17 cellular contexts compared by ENCODE assay signal in the genomic region with DNA sequence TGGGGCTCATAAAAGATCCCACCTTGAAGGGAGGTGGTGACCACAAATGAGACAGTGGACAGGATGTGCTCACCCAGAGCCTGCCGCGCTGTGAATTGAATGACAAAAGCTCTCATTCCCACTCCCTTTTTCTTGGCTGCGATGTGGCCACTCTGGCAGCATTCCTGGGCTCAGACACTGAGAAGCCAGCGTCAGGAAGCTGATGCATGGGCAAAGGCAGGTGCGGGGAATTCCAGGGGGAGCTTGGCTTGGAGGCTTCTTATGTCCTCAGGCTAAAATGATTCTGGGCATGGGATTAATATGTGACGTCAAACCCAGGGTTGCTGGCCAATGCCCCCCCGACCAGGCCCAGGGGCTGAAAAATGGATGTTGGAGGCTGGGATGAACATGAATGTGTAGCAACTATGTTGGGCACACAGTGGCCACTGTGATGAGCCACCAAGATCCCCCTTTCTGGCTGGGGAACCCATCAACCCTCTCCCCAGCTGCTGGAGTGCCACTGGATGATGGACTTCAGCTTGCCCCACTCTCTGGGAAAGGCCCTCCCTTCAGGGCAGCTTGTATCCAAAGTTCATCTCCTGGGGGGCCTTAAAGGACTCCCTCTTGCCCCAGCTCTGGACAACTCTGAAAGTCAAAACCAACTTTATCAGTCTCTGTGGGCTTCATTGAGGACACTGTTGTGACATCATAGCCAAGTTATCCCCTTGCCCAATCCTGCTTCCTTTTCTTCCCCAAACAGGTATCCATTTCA. TPM values are rescaled to one million over a fixed set of nuclear protein-coding genes. Genes with fewer than 3 reads are reported as not detected.
DNase-seq lines count a peak whose midpoint lies in the region; ATAC-seq, FAIRE-seq and TF ChIP-seq lines count a peak whose summit lies in the region.
"Had no signal": no experiment of that assay in that cellular context is flagged by ENCODE, and none has a peak within 500 bp of the region (broad histone marks: within the 10 kb centered on the region; RNA-seq: fewer than 3 reads in every experiment).

No MANE protein-coding gene starts in this region.

- H3K79me2 ChIP-seq in GM12878 (ENCODE audit: control insufficient read depth, insufficient read depth, low read length) (no peaks in the 10 kb centered on the region), MM.1S (ENCODE audit: low read length) (no peaks in the 10 kb centered on the region)

- no peaks in the 10 kb centered on the region; a peak in 1 of 4 replicates for H3K36me3 ChIP-seq in GM12878 (ENCODE audit: control insufficient read depth in 2 of 2, insufficient read depth in 2 of 2, low read length in 1 of 2)
- H3K36me3 ChIP-seq in iPS-20b (ENCODE audit: insufficient read depth, low read depth, low read length) = no peaks in the 10 kb centered on the region
- no peaks in the 10 kb centered on the region for H3K36me3 ChIP-seq in MM.1S (replicated peaks; ENCODE audit: insufficient read depth, low read length)

- H3K9me3 ChIP-seq in GM12878 (replicated peaks; ENCODE audit: control insufficient read depth, insufficient read depth, low read length) = no peaks in the 10 kb centered on the region
- no peaks in the 10 kb centered on the region for H3K9me3 ChIP-seq in iPS-20b (ENCODE audit: insufficient read depth, low read depth, low read length)
- no peaks in the 10 kb centered on the region for H3K9me3 ChIP-seq in MM.1S (replicated peaks; ENCODE audit: insufficient read depth, low read length)

- no peak for FAIRE-seq in GM12878 (lab: Jason Lieb, UNC)

- TF ChIP-seq CTCF in GM12878 (IDR thresholded peaks at IDR 0.05 in 2 of 3, conservative IDR thresholded peaks at IDR 0.05 in 1 of 3; ENCODE audit: control insufficient read depth in 2 of 3, extremely low read depth in 1 of 3, insufficient read depth in 1 of 3, low read depth in 3 of 3, low read length in 3 of 3) (no peak), natural killer cell (IDR thresholded peaks at IDR 0.05) (no peak), MM.1S (IDR thresholded peaks at IDR 0.05; ENCODE audit: low read length) (no peak)

- peaks cover 18% of the 10 kb centered on the region for H3F3A ChIP-seq in MM.1S (ENCODE audit: insufficient read depth, low read length)

- SMC1A ChIA-PET in GM12878 (lab: Charles Lee; ENCODE audit: uncharacterized antibody, unreplicated experiment) = no interaction called here

- peaks cover 4 to 12% of the 10 kb centered on the region in 2 donors for H3K4me1 Mint-ChIP-seq in natural killer cell

- H3K9me2 ChIP-seq in MM.1S (replicated peaks; ENCODE audit: insufficient read depth, low read length) = no peaks in the 10 kb centered on the region

- intact Hi-C loops in GM12878 (cut with micrococcal nuclease; ENCODE audit: unreplicated experiment) (no loop called here), natural killer cell (cut with micrococcal nuclease) (no loop called here)

- POLR2A ChIA-PET in GM12878 (lab: Charles Lee) = no interaction called here

- no peaks in the 10 kb centered on the region for H3K9me3 Mint-ChIP-seq in natural killer cell
- H3K9me3 Mint-ChIP-seq: stimulated activated naive B cell treated with anti-CD40 and anti-IgM and Interleukin-4, amounts not matched to agents 10 μg/mL and 1 μg/mL and 100 μg/mL, for 72 hours had no signal

- DNase-seq in Daoy (ENCODE audit: low read depth) (peak; percentile 90), NCI-H2196 (lab: John Stamatoyannopoulos, UW; ENCODE audit: unreplicated experiment) (peak; percentile 76), GM12878 (ENCODE audit: low read depth, low spot score) (no peak), NAMALWA (ENCODE audit: low spot score) (no peak), natural killer cell (no peak), MM.1S (no peak)
- no peak for DNase-seq in stimulated activated CD4-positive, alpha-beta T cell treated with anti-CD3 and anti-CD28 coated beads, Interleukin-4, amount 100 ng/mL, for 4 hours
- DNase-seq: activated CD4-positive, alpha-beta T cell treated with anti-CD3 and anti-CD28 coated beads for 1 hour; foreskin melanocyte; Kasumi-1; NCI-H2081 treated with DMSO at 0.1 percent for 48 hours; retina; stimulated activated CD4-positive, alpha-beta T cell treated with anti-CD3 and anti-CD28 coated beads, Interleukin-4, amount 100 ng/mL, for 24 hours; stimulated activated naive B cell treated with anti-CD40 and anti-IgM and Interleukin-4, amounts not matched to agents 10 μg/mL and 1 μg/mL and 100 μg/mL, for 72 hours had no signal

- ATAC-seq in GM12878 = no peak
- no peak for ATAC-seq in natural killer cell
- ATAC-seq: stimulated activated naive B cell treated with anti-CD40 and anti-IgM and Interleukin-4, amounts not matched to agents 10 μg/mL and 1 μg/mL and 100 μg/mL, for 72 hours had no signal

- H3K4me3 ChIP-seq in GM12878 (no peak overlapping the region), iPS-20b (ENCODE audit: low read length) (no peak overlapping the region), MM.1S (ENCODE audit: low read length) (no peak overlapping the region)
- H3K4me3 ChIP-seq: coronary artery had no signal

- H3K9ac ChIP-seq in GM12878 (ENCODE audit: control insufficient read depth, insufficient read depth, low read length) (no peak overlapping the region), iPS-20b (ENCODE audit: low read depth, low read length) (peak overlapping the region; percentile 57; the same call in 1 of the 2 replicates), MM.1S (ENCODE audit: low read length) (no peak overlapping the region)

- TF ChIP-seq RAD21 in GM12878 (IDR thresholded peaks at IDR 0.05; ENCODE audit: insufficient read depth, low read depth, low read length) = no peak

- RAD21 ChIA-PET in GM12878 (lab: Charles Lee; ENCODE audit: unreplicated experiment) = interaction anchor here (0.9 kb wide), 1 partner anchor 346 kb away, joined by 3 read pairs; no protein-coding TSS in a partner anchor

- no peaks in the 10 kb centered on the region for H3K27me3 ChIP-seq in GM12878 (replicated peaks in 1 of 2; ENCODE audit: control insufficient read depth in 2 of 2, insufficient read depth in 2 of 2, low read length in 1 of 2)
- peaks cover 19% of the 10 kb centered on the region for H3K27me3 ChIP-seq in iPS-20b (ENCODE audit: insufficient read depth, low read length)
- no peaks in the 10 kb centered on the region for H3K27me3 ChIP-seq in MM.1S (replicated peaks; ENCODE audit: insufficient read depth, low read length)

- TF ChIP-seq POLR2A in GM12878 (IDR thresholded peaks at IDR 0.05; ENCODE audit: low read depth, low read length) = no peak

- H3K27ac ChIP-seq in GM12878 (ENCODE audit: control insufficient read depth, insufficient read depth) = no peak overlapping the region
- no peak overlapping the region for H3K27ac ChIP-seq in iPS-20b (ENCODE audit: low read length)
- H3K27ac ChIP-seq in MM.1S (ENCODE audit: low read length) = no peak overlapping the region
- H3K27ac ChIP-seq: coronary artery had no signal

- TF ChIP-seq EP300 in GM12878 (IDR thresholded peaks at IDR 0.05; ENCODE audit: borderline replicate concordance in 1 of 2, control insufficient read depth in 1 of 2, low read depth in 2 of 2, low read length in 2 of 2) = no peak

- BruUV-seq in GM12878 (replicated peaks; lab: Mats Ljungman, UMichigan) = no TSS peak

- H4K20me1 ChIP-seq in GM12878 (ENCODE audit: control insufficient read depth, insufficient read depth) = no peaks in the 10 kb centered on the region
- H4K20me1 ChIP-seq in MM.1S (ENCODE audit: insufficient read depth, low read length) = no peaks in the 10 kb centered on the region

- H3K27ac Mint-ChIP-seq in natural killer cell = no peak overlapping the region
- H3K27ac Mint-ChIP-seq: stimulated activated naive B cell treated with anti-CD40 and anti-IgM and Interleukin-4, amounts not matched to agents 10 μg/mL and 1 μg/mL and 100 μg/mL, for 72 hours had no signal

- H3K4me1 ChIP-seq in GM12878 (ENCODE audit: control insufficient read depth, insufficient read depth, low read length) (peaks cover 13% of the 10 kb centered on the region), iPS-20b (ENCODE audit: insufficient read depth, low read length) (peaks cover 20% of the 10 kb centered on the region), MM.1S (ENCODE audit: low read length) (peaks cover 16% of the 10 kb centered on the region)

- in situ Hi-C loops in GM12878 (cut with MboI) = no loop called here

- peaks cover 0 to 4% of the 10 kb centered on the region in 2 donors for H3K27me3 Mint-ChIP-seq in natural killer cell (ENCODE audit: low read depth in 2 of 2)

- 96% methylated on average over 7 of the region's 7 CpGs for WGBS in GM12878 (ENCODE audit: insufficient coverage, insufficient replicate concordance, low lambda C conversion rate, missing lambda C conversion rate)

- H3K4me2 ChIP-seq in GM12878 (ENCODE audit: control insufficient read depth, insufficient read depth) (no peak overlapping the region), MM.1S (ENCODE audit: low read depth, low read length) (no peak overlapping the region)

- CTCF ChIA-PET in GM12878 (lab: Yijun Ruan, JAX) = no interaction called here

- no peak overlapping the region for H3K4me3 Mint-ChIP-seq in natural killer cell
- H3K4me3 Mint-ChIP-seq: stimulated activated naive B cell treated with anti-CD40 and anti-IgM and Interleukin-4, amounts not matched to agents 10 μg/mL and 1 μg/mL and 100 μg/mL, for 72 hours had no signal

- no peak overlapping the region for H2AFZ ChIP-seq in GM12878 (ENCODE audit: control insufficient read depth, low read depth, low read length)
- no peak overlapping the region for H2AFZ ChIP-seq in MM.1S (ENCODE audit: low read length)

- no peaks in the 10 kb centered on the region for H3K36me3 Mint-ChIP-seq in natural killer cell

RNA-seq across cellular contexts. Expression of a gene that starts 2.8 kb away (rescaled TPM):
- 6.4 and 8.8 TPM in 2 replicates for total RNA-seq in Daoy (2014; rRNA removed; shearing (Covaris generic))
- 1.1 and 2.0 TPM in 2 replicates for total RNA-seq in GM12878 (2013; cell fraction: nucleolus; rRNA removed)
- total RNA-seq in GM12878 (2014; rRNA removed) = 0.76 and 0.96 TPM in 2 replicates
- 0.28 and 0.49 TPM in 2 replicates for total RNA-seq in GM12878 (2014; rRNA removed; fragmentation: Illumina TruSeq; extraction: Trizol)
- 0.72 and 0.92 TPM in 2 replicates for total RNA-seq in GM12878 (2021)
- 0.75 TPM for polyA plus RNA-seq in GM12878 (2011; ENCODE audit: low read depth)
- polyA plus RNA-seq in GM12878 (2011; rRNA removed) = 4.2 and 4.5 TPM in 2 replicates
- 5.8 and 6.1 TPM in 2 replicates for polyA plus RNA-seq in GM12878 (2011; cell fraction: cytosol; rRNA removed)
- polyA plus RNA-seq in GM12878 (2011; cell fraction: nucleus; rRNA removed) = 1.4 and 2.3 TPM in 2 replicates
- 0.72 and 1.2 TPM in 2 replicates for polyA plus RNA-seq in GM12878 (2012)
- 0.38 and 0.51 TPM in 2 replicates for polyA plus RNA-seq in GM12878 (2014; fragmentation: Illumina TruSeq; extraction: Trizol)
- polyA plus RNA-seq in GM12878 (2014; fragmentation: Nextera tagmentation; extraction: Ambion mirVana) = under 1 TPM; 0.16 to 0.21 TPM
- 0.24 and 0.99 TPM in 2 replicates for polyA plus RNA-seq in GM12878 (2014; rRNA removed)
- polyA plus RNA-seq in GM12878 (2016; fragmentation: Nextera tagmentation; extraction: Ambion mirVana) = under 1 TPM; 0.28 to 0.48 TPM
- 3.0 and 3.7 TPM in 2 replicates for polyA minus RNA-seq in GM12878 (2011; rRNA and poly(A)+ RNA removed)
- 1.6 and 1.9 TPM in 2 replicates for polyA minus RNA-seq in GM12878 (2011; cell fraction: cytosol; rRNA and poly(A)+ RNA removed)
- 1.5 and 2.0 TPM in 2 replicates for polyA minus RNA-seq in GM12878 (2011; cell fraction: nucleus; rRNA and poly(A)+ RNA removed)
- total RNA-seq in natural killer cell = under 1 TPM in 1 of 3 donors, not detected in 2; 0.38 TPM

RNA-seq across cellular contexts. Expression of a gene that starts 42.0 kb away (rescaled TPM):
- total RNA-seq in Daoy (2014; rRNA removed; shearing (Covaris generic)) = 27.3 and 40.7 TPM in 2 replicates
- total RNA-seq in GM12878 (2013; cell fraction: nucleolus; rRNA removed) = 99.4 and 101 TPM in 2 replicates
- total RNA-seq in GM12878 (2014; rRNA removed) = 24.3 and 28.2 TPM in 2 replicates
- total RNA-seq in GM12878 (2014; rRNA removed; fragmentation: Illumina TruSeq; extraction: Trizol) = 26.2 and 29.5 TPM in 2 replicates
- total RNA-seq in GM12878 (2021) = 30.8 and 35.6 TPM in 2 replicates
- 16.8 TPM for polyA plus RNA-seq in GM12878 (2011; ENCODE audit: low read depth)
- 60.7 and 67.0 TPM in 2 replicates for polyA plus RNA-seq in GM12878 (2011; rRNA removed)
- polyA plus RNA-seq in GM12878 (2011; cell fraction: cytosol; rRNA removed) = 35.3 and 40.9 TPM in 2 replicates
- 49.4 and 62.4 TPM in 2 replicates for polyA plus RNA-seq in GM12878 (2011; cell fraction: nucleus; rRNA removed)
- 26.9 and 27.2 TPM in 2 replicates for polyA plus RNA-seq in GM12878 (2012)
- polyA plus RNA-seq in GM12878 (2014; fragmentation: Illumina TruSeq; extraction: Trizol) = 28.5 and 34.3 TPM in 2 replicates
- 10 to 100 TPM; 53.1 to 53.8 TPM for polyA plus RNA-seq in GM12878 (2014; fragmentation: Nextera tagmentation; extraction: Ambion mirVana)
- 25.8 and 34.3 TPM in 2 replicates for polyA plus RNA-seq in GM12878 (2014; rRNA removed)
- polyA plus RNA-seq in GM12878 (2016; fragmentation: Nextera tagmentation; extraction: Ambion mirVana) = 10 to 100 TPM; 28.5 to 32.8 TPM
- polyA minus RNA-seq in GM12878 (2011; rRNA and poly(A)+ RNA removed) = 31.7 and 32.2 TPM in 2 replicates
- polyA minus RNA-seq in GM12878 (2011; cell fraction: cytosol; rRNA and poly(A)+ RNA removed) = 13.1 and 13.7 TPM in 2 replicates
- 18.9 and 26.8 TPM in 2 replicates for polyA minus RNA-seq in GM12878 (2011; cell fraction: nucleus; rRNA and poly(A)+ RNA removed)
- 10 to 100 TPM; 28.3 to 38.7 (median 32.1) TPM for total RNA-seq in natural killer cell

RNA-seq across cellular contexts. Expression of a gene that starts 48.0 kb away (rescaled TPM):
- 54.5 and 55.2 TPM in 2 replicates for total RNA-seq in Daoy (2014; rRNA removed; shearing (Covaris generic))
- total RNA-seq in GM12878 (2013; cell fraction: nucleolus; rRNA removed) = 6.9 TPM in 2 replicates
- total RNA-seq in GM12878 (2014; rRNA removed) (21.9 and 30.0 TPM in 2 replicates), GM12878 (2014; rRNA removed; fragmentation: Illumina TruSeq; extraction: Trizol) (23.9 and 25.1 TPM in 2 replicates), GM12878 (2021) (18.3 TPM in 2 replicates), natural killer cell (10 to 100 TPM; 17.9 to 23.8 (median 23.1) TPM)
- 13.5 TPM for polyA plus RNA-seq in GM12878 (2011; ENCODE audit: low read depth)
- polyA plus RNA-seq in GM12878 (2011; rRNA removed) (30.2 and 35.0 TPM in 2 replicates), GM12878 (2014; fragmentation: Illumina TruSeq; extraction: Trizol) (27.0 and 28.3 TPM in 2 replicates), GM12878 (2014; fragmentation: Nextera tagmentation; extraction: Ambion mirVana) (10 to 100 TPM; 34.3 to 41.9 TPM), GM12878 (2014; rRNA removed) (25.5 and 25.6 TPM in 2 replicates), GM12878 (2016; fragmentation: Nextera tagmentation; extraction: Ambion mirVana) (10 to 100 TPM; 42.4 to 43.3 TPM)
- 18.8 and 22.1 TPM in 2 replicates for polyA plus RNA-seq in GM12878 (2011; cell fraction: cytosol; rRNA removed)
- polyA plus RNA-seq in GM12878 (2011; cell fraction: nucleus; rRNA removed) = 12.2 and 16.6 TPM in 2 replicates
- 17.9 and 18.0 TPM in 2 replicates for polyA plus RNA-seq in GM12878 (2012)
- polyA minus RNA-seq in GM12878 (2011; rRNA and poly(A)+ RNA removed) = 14.2 and 15.4 TPM in 2 replicates
- polyA minus RNA-seq in GM12878 (2011; cell fraction: cytosol; rRNA and poly(A)+ RNA removed) = 3.7 and 3.8 TPM in 2 replicates
- 3.5 and 7.3 TPM in 2 replicates for polyA minus RNA-seq in GM12878 (2011; cell fraction: nucleus; rRNA and poly(A)+ RNA removed)

RNA-seq across cellular contexts. Expression of a gene that starts 53.6 kb away (rescaled TPM):
- total RNA-seq in Daoy (2014; rRNA removed; shearing (Covaris generic)) = not detected in 2 replicates
- not detected in 2 replicates for total RNA-seq in GM12878 (2013; cell fraction: nucleolus; rRNA removed)
- under 0.01 TPM in 1 of 2 replicates, not detected in the other for total RNA-seq in GM12878 (2014; rRNA removed)
- not detected in 2 replicates for total RNA-seq in GM12878 (2014; rRNA removed; fragmentation: Illumina TruSeq; extraction: Trizol)
- not detected in 2 replicates for total RNA-seq in GM12878 (2021)
- polyA plus RNA-seq in GM12878 (2011; ENCODE audit: low read depth) = not detected
- polyA plus RNA-seq in GM12878 (2011; rRNA removed) = not detected in 2 replicates
- polyA plus RNA-seq in GM12878 (2011; cell fraction: cytosol; rRNA removed) = not detected in 2 replicates
- polyA plus RNA-seq in GM12878 (2011; cell fraction: nucleus; rRNA removed) = not detected in 2 replicates
- polyA plus RNA-seq in GM12878 (2012) = not detected in 2 replicates
- polyA plus RNA-seq in GM12878 (2014; fragmentation: Illumina TruSeq; extraction: Trizol) = not detected in 2 replicates
- polyA plus RNA-seq in GM12878 (2014; fragmentation: Nextera tagmentation; extraction: Ambion mirVana) = not detected
- polyA plus RNA-seq in GM12878 (2014; rRNA removed) = not detected in 2 replicates
- polyA plus RNA-seq in GM12878 (2016; fragmentation: Nextera tagmentation; extraction: Ambion mirVana) = not detected
- not detected in 2 replicates for polyA minus RNA-seq in GM12878 (2011; rRNA and poly(A)+ RNA removed)
- 648 TPM in 2 replicates for polyA minus RNA-seq in GM12878 (2011; cell fraction: cytosol; rRNA and poly(A)+ RNA removed)
- not detected in 2 replicates for polyA minus RNA-seq in GM12878 (2011; cell fraction: nucleus; rRNA and poly(A)+ RNA removed)
- total RNA-seq in natural killer cell = not detected
- total RNA-seq: urinary bladder had no signal
- polyA plus RNA-seq: urinary bladder had no signal

Comparison
In these comparisons a context has a peak if more than half of its experiments do, and no peak if none do; other contexts are left out.
1. DNase-seq: peak in Daoy (single experiment) and NCI-H2196 (single experiment); none in GM12878 (single experiment), NAMALWA (single experiment), natural killer cell (single experiment), stimulated activated CD4-positive, alpha-beta T cell treated with anti-CD3 and anti-CD28 coated beads, Interleukin-4, amount 100 ng/mL, for 4 hours (0 of 2) and MM.1S (single experiment).